Comparison of ENCODE assay signal across 14 cellular contexts in the genomic region with DNA sequence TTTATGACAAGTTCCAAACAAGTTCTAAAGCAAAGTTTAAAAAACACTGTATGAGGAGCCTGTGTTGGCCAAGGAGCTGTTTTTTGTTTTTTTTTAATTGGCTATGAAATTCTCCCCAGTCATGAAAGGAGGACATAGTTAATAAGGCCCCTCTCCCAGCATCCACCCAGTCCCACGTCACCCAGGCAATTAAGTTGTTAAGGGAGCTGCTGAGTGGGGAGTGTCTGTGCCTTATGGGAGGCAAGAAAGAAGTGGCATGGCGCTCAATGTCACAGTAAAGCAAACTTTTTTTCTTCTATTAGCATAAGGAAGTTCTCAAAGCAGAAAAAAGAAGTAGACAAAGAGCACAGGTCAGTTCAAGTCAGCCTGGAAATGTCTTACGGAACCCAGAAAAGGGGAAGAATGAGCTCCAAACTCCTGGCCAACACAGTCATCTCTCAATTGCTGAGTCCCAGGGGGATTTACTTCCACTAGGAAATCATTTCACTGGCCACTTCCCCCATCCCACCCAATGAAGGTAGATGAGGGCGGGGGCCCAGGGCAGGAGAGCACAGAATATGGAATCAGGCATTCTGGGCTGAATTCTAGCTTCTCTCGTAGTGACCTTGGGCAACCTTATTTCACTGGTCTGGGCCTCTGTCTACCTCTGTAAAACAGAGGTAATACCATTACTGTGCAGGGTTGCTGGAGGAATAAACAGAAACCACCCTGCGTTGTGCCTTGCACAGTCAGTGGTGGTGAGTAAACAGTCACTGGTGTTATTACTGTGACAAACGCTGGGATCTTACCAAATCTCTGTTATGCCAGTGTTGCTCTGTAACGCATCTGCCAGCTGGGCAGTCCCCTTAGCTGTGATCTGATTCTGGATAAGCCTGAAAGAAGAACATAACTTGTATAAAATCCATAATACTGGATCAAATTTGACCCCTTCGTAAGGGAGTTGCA. TPM values are rescaled to one million over a fixed set of nuclear protein-coding genes. Genes with fewer than 3 reads are reported as not detected.
DNase-seq lines count a peak whose midpoint lies in the region; ATAC-seq and TF ChIP-seq lines count a peak whose summit lies in the region.
"Had no signal": no experiment of that assay in that cellular context is flagged by ENCODE, and none has a peak within 500 bp of the region (broad histone marks: within the 10 kb centered on the region; RNA-seq: fewer than 3 reads in every experiment).

No MANE protein-coding gene starts in this region.

- no peak overlapping the region for H2AFZ ChIP-seq in Karpas-422 (ENCODE audit: low read length)
- H2AFZ ChIP-seq in parathyroid adenoma = no peak overlapping the region

- no peak for TF ChIP-seq CTCF in parathyroid adenoma (IDR thresholded peaks at IDR 0.05)

- H3K4me3 ChIP-seq in BLaER1 = no peak overlapping the region
- no peak overlapping the region for H3K4me3 ChIP-seq in Karpas-422 (ENCODE audit: low read length)
- no peak overlapping the region for H3K4me3 ChIP-seq in duodenal mucosa (ENCODE audit: low read depth in 1 of 2, low read length in 2 of 2)
- H3K4me3 ChIP-seq in parathyroid adenoma (ENCODE audit: low read depth, low read length) = no peak overlapping the region

- H3K79me2 ChIP-seq in Karpas-422 (ENCODE audit: low read length) = no peaks in the 10 kb centered on the region
- no peaks in the 10 kb centered on the region for H3K79me2 ChIP-seq in parathyroid adenoma

- no peak for ATAC-seq in GM21360 (IDR thresholded peaks at IDR 0.05; ENCODE audit: unreplicated experiment)
- ATAC-seq: activated T-helper 17 cell treated with anti-CD3 and anti-CD28 coated beads, Interleukin-2, amount 50 U/mL, for 72 hours had no signal

- H4K20me1 ChIP-seq in BLaER1 (no peaks in the 10 kb centered on the region), Karpas-422 (ENCODE audit: insufficient read depth, low read depth, low read length) (no peaks in the 10 kb centered on the region)

- no peaks in the 10 kb centered on the region for H3K9me2 ChIP-seq in Karpas-422 (replicated peaks; ENCODE audit: insufficient read depth, low read length)

- H3K27me3 ChIP-seq in BLaER1 (no peaks in the 10 kb centered on the region), Karpas-422 (ENCODE audit: low read length) (no peaks in the 10 kb centered on the region), duodenal mucosa (ENCODE audit: control insufficient read depth in 1 of 2, insufficient read depth in 2 of 2, low read length in 2 of 2) (no peaks in the 10 kb centered on the region), parathyroid adenoma (ENCODE audit: control insufficient read depth, insufficient read depth, low read length) (no peaks in the 10 kb centered on the region)

- H3K4me1 ChIP-seq in BLaER1 = peaks cover 68% of the 10 kb centered on the region
- H3K4me1 ChIP-seq in Karpas-422 (ENCODE audit: low read length) = peaks cover 60% of the 10 kb centered on the region
- peaks cover 13 to 19% of the 10 kb centered on the region in 2 donors for H3K4me1 ChIP-seq in duodenal mucosa (ENCODE audit: control insufficient read depth in 1 of 2, insufficient read depth in 2 of 2, low read length in 2 of 2)
- peaks cover 20% of the 10 kb centered on the region for H3K4me1 ChIP-seq in parathyroid adenoma

- H3K9me3 ChIP-seq in BLaER1 (0 out of 2 replicates have a peak, but pooled peaks cover 17% of the 10 kb centered on the region), Karpas-422 (ENCODE audit: low read length) (no peaks in the 10 kb centered on the region), duodenal mucosa (ENCODE audit: control insufficient read depth in 1 of 2, low read length in 2 of 2) (no peaks in the 10 kb centered on the region), parathyroid adenoma (ENCODE audit: control insufficient read depth, low read length) (no peaks in the 10 kb centered on the region)

- no peak for DNase-seq in Karpas-422
- DNase-seq in COLO829 (ENCODE audit: low spot score) = no peak
- DNase-seq in T-helper 2 cell = no peak
- DNase-seq in LoVo (ENCODE audit: low spot score) = no peak
- DNase-seq: activated CD4-positive, alpha-beta T cell treated with anti-CD3 and anti-CD28 coated beads, Interleukin-2, amount 10 ng/mL, durations not matched to agents 7 days and 5 days; amygdala; C1 segment of cervical spinal cord; posterior cingulate gyrus; stimulated activated CD4-positive, alpha-beta T cell treated with anti-CD3 and anti-CD28 coated beads, Interleukin-4, amount 100 ng/mL, for 1 hour had no signal

- H3K9ac ChIP-seq in BLaER1 (no peak overlapping the region), Karpas-422 (ENCODE audit: low read length) (no peak overlapping the region), duodenal mucosa (ENCODE audit: low read depth in 1 of 2, low read length in 2 of 2) (no peak overlapping the region), parathyroid adenoma (no peak overlapping the region)

- H3K4me2 ChIP-seq in BLaER1 (peak overlapping the region; percentile 32; the same call in 1 of the 2 replicates), Karpas-422 (ENCODE audit: low read depth, low read length, poor library complexity, severe bottlenecking) (no peak overlapping the region), parathyroid adenoma (ENCODE audit: low read length) (no peak overlapping the region)

- H3K27ac ChIP-seq in BLaER1 (no peak overlapping the region), Karpas-422 (ENCODE audit: low read length) (peak overlapping the region; percentile 26; the same call in 1 of the 2 replicates), duodenal mucosa (ENCODE audit: low read depth, low read length) (peak overlapping the region; percentile 27), parathyroid adenoma (peak overlapping the region; percentile 34)

- H3K36me3 ChIP-seq in BLaER1 = peaks cover 58% of the 10 kb centered on the region
- H3K36me3 ChIP-seq in Karpas-422 (ENCODE audit: insufficient read depth, low read length) = peaks cover 26% of the 10 kb centered on the region
- peaks cover 0 to 30% of the 10 kb centered on the region in 2 donors for H3K36me3 ChIP-seq in duodenal mucosa (ENCODE audit: control insufficient read depth in 1 of 2, insufficient read depth in 2 of 2, low read length in 2 of 2)
- no peaks in the 10 kb centered on the region for H3K36me3 ChIP-seq in parathyroid adenoma (ENCODE audit: control insufficient read depth, insufficient read depth, low read length)

RNA-seq across cellular contexts. Expression of gene NOD1, which starts 49.7 kb away (rescaled TPM):
- 4.5 and 6.7 TPM in 2 replicates for total RNA-seq in Karpas-422 (2014; rRNA removed; shearing (Covaris generic); ENCODE audit: low replicate concordance)
